Comparison of ENCODE assay signal across 8 cellular contexts in genomic region chr22:49934144-49934890, GRCh38. TPM values are rescaled to one million over a fixed set of nuclear protein-coding genes. Genes with fewer than 3 reads are reported as not detected.
DNase-seq lines count a peak whose midpoint lies in the region; ATAC-seq and TF ChIP-seq lines count a peak whose summit lies in the region.

No MANE protein-coding gene starts in this region.

- TF ChIP-seq CTCF in WI38 (IDR thresholded peaks at IDR 0.05; ENCODE audit: low read depth, low read length) (no peak), fibroblast of pulmonary artery (IDR thresholded peaks at IDR 0.05; ENCODE audit: low read length, missing control alignments) (no peak), progenitor cell of endocrine pancreas (IDR thresholded peaks at IDR 0.05; ENCODE audit: unreplicated experiment) (no peak)

- no peak overlapping the region for H3K4me3 Mint-ChIP-seq in progenitor cell of endocrine pancreas (ENCODE audit: low read depth)

- H3K27me3 Mint-ChIP-seq in progenitor cell of endocrine pancreas: peaks cover 19% of the 10 kb centered on the region

- no peak for ATAC-seq in GM19395 (IDR thresholded peaks at IDR 0.05; ENCODE audit: unreplicated experiment)

- H3K4me1 Mint-ChIP-seq in progenitor cell of endocrine pancreas (ENCODE audit: low read depth): no peaks in the 10 kb centered on the region

- no peak overlapping the region for H3K27ac Mint-ChIP-seq in progenitor cell of endocrine pancreas

- H3K9me3 Mint-ChIP-seq in progenitor cell of endocrine pancreas (ENCODE audit: low read depth): no peaks in the 10 kb centered on the region

- peak overlapping the region; percentile 56 for H3K4me3 ChIP-seq in WI38 (ENCODE audit: low read depth, low read length)
- H3K4me3 ChIP-seq in fibroblast of pulmonary artery (replicated peaks; ENCODE audit: low read depth, low read length): peak overlapping the region; percentile 39

- H3K36me3 Mint-ChIP-seq in progenitor cell of endocrine pancreas (ENCODE audit: insufficient read depth): no peaks in the 10 kb centered on the region

- peak; percentile 58 for DNase-seq in activated CD4-positive, alpha-beta T cell treated with anti-CD3 and anti-CD28 coated beads for 48 hours
- DNase-seq in activated CD4-positive, alpha-beta T cell treated with anti-CD3 and anti-CD28 coated beads for 1 hour: no peak
- no peak for DNase-seq in fibroblast of pulmonary artery (ENCODE audit: low read depth)
- DNase-seq in pons (ENCODE audit: low spot score): peak; percentile 78
- DNase-seq in ecto neural progenitor cell (ENCODE audit: low spot score): no peak
- no peak for DNase-seq in progenitor cell of endocrine pancreas (ENCODE audit: low spot score, unreplicated experiment)

RNA-seq across cellular contexts. Expression of gene CRELD2, which starts 15.9 kb away (rescaled TPM):
- 42.2 and 42.4 TPM in 2 replicates for total RNA-seq in progenitor cell of endocrine pancreas

RNA-seq across cellular contexts. Expression of gene ALG12, which starts 16.1 kb away (rescaled TPM):
- total RNA-seq in progenitor cell of endocrine pancreas: 22.0 and 25.7 TPM in 2 replicates

RNA-seq across cellular contexts. Expression of gene PIM3, which starts 26.3 kb away (rescaled TPM):
- 17.4 and 19.0 TPM in 2 replicates for total RNA-seq in progenitor cell of endocrine pancreas

Comparison
In these comparisons a context has a peak if more than half of its experiments do, and no peak if none do; other contexts are left out.
1. DNase-seq: peak in activated CD4-positive, alpha-beta T cell treated with anti-CD3 and anti-CD28 coated beads for 48 hours (single experiment) and pons (single experiment); none in activated CD4-positive, alpha-beta T cell treated with anti-CD3 and anti-CD28 coated beads for 1 hour (single experiment), fibroblast of pulmonary artery (single experiment), ecto neural progenitor cell (single experiment) and progenitor cell of endocrine pancreas (single experiment).